In genomic region chr1:33512612-33513011, GRCh38 we compare ENCODE assay signal across 14 cellular contexts.
"Had no signal": no experiment of that assay in that cellular context is flagged by ENCODE, and none has a peak within 500 bp of the region (broad histone marks: within the 10 kb centered on the region; RNA-seq: fewer than 3 reads in every experiment).

No MANE protein-coding gene starts in this region.

- H3K4me1 ChIP-seq: adrenal gland, breast epithelium, lower lobe of right lung, sigmoid colon had no signal

- H3K27ac ChIP-seq: adrenal gland, breast epithelium, lower lobe of right lung, sigmoid colon had no signal

- DNase-seq: activated CD4-positive, alpha-beta T cell treated with anti-CD3 and anti-CD28 coated beads, Interleukin-2, amount 10 ng/mL, durations not matched to agents 7 days and 5 days; adrenal gland; cerebellar nuclear complex; cortex of kidney; hypothalamus; islet precursor cell; lower lobe of right lung; nephron progenitor cell; nucleus accumbens; sigmoid colon; stimulated activated naive CD4-positive, alpha-beta T cell had no signal

- H3K27me3 ChIP-seq: adrenal gland, breast epithelium, sigmoid colon had no signal

- H3K36me3 ChIP-seq: adrenal gland, breast epithelium, lower lobe of right lung, sigmoid colon had no signal

- H3K4me3 ChIP-seq: adrenal gland, breast epithelium, lower lobe of right lung, sigmoid colon had no signal

- ATAC-seq: lower lobe of right lung had no signal

- H3K36me3 Mint-ChIP-seq: activated naive CD4-positive, alpha-beta T cell treated with anti-CD3 and anti-CD28 coated beads, Interleukin-2, amount 50 U/mL, for 24 hours had no signal

- H3K27ac Mint-ChIP-seq: activated CD4-positive, alpha-beta T cell treated with anti-CD3 and anti-CD28 coated beads, Interleukin-2, amount 10 ng/mL, durations not matched to agents 7 days and 5 days; activated naive CD4-positive, alpha-beta T cell treated with anti-CD3 and anti-CD28 coated beads, Interleukin-2, amount 50 U/mL, for 24 hours; nephron progenitor cell; T-helper 2 cell treated with Interferon-gamma antibody and Interleukin-4, amounts not matched to agents 5 μg/mL and 100 μg/mL, for 36 hours had no signal

- H3K9me3 Mint-ChIP-seq: activated CD4-positive, alpha-beta T cell treated with anti-CD3 and anti-CD28 coated beads, Interleukin-2, amount 10 ng/mL, durations not matched to agents 7 days and 5 days; activated naive CD4-positive, alpha-beta T cell treated with anti-CD3 and anti-CD28 coated beads, Interleukin-2, amount 50 U/mL, for 24 hours; T-helper 2 cell treated with Interferon-gamma antibody and Interleukin-4, amounts not matched to agents 5 μg/mL and 100 μg/mL, for 36 hours had no signal

- H3K9me3 ChIP-seq: adrenal gland, breast epithelium, lower lobe of right lung, sigmoid colon had no signal
